ENCODE assay signal across 1 cellular context in genomic region chr2:164745012-164745797, GRCh38.
TF ChIP-seq lines count a peak whose summit lies in the region.

No MANE protein-coding gene starts in this region.

TF ChIP-seq in HepG2, 621 proteins besides CTCF, POLR2A, EP300 and RAD21:
- TF ChIP-seq MEIS1 (CRISPR knock-in tag; IDR thresholded peaks at IDR 0.05; ENCODE audit: borderline replicate concordance) (peak; percentile 29; the same call in 1 of the 2 replicates), EHMT2 (IDR thresholded peaks at IDR 0.05; ENCODE audit: borderline replicate concordance, low read depth, low read length) (peak; percentile 37; the same call in 1 of the 2 replicates), ZMYM2 (CRISPR knock-in tag; IDR thresholded peaks at IDR 0.05) (no peak), ZNF18 (CRISPR knock-in tag; IDR thresholded peaks at IDR 0.05; ENCODE audit: insufficient replicate concordance) (no peak), ZNF337 (CRISPR knock-in tag; IDR thresholded peaks at IDR 0.05; ENCODE audit: borderline replicate concordance, low read depth) (no peak), ZBTB1 (CRISPR knock-in tag; IDR thresholded peaks at IDR 0.05; ENCODE audit: borderline replicate concordance) (no peak), SYNCRIP (IDR thresholded peaks at IDR 0.05; ENCODE audit: insufficient read depth, low read depth, low read length) (no peak), FOSL1 (CRISPR knock-in tag; IDR thresholded peaks at IDR 0.05; ENCODE audit: borderline replicate concordance) (peak; percentile 46; the same call in 1 of the 2 replicates), GATAD2A (CRISPR knock-in tag; IDR thresholded peaks at IDR 0.05) (peak; percentile 26; the same call in 1 of the 2 replicates), ZNF513 (CRISPR knock-in tag; conservative IDR thresholded peaks at IDR 0.05) (no peak), SPEN (CRISPR knock-in tag; IDR thresholded peaks at IDR 0.05; ENCODE audit: low read depth) (no peak), NCOA2 (CRISPR knock-in tag; IDR thresholded peaks at IDR 0.05) (peak; percentile 50), SAP130 (CRISPR knock-in tag; IDR thresholded peaks at IDR 0.05; ENCODE audit: low read depth) (peak; percentile 27; the same call in 1 of the 2 replicates), ZNF354B (CRISPR knock-in tag; IDR thresholded peaks at IDR 0.05) (no peak), MLLT10 (CRISPR knock-in tag; IDR thresholded peaks at IDR 0.05) (no peak), AHDC1 (CRISPR knock-in tag; IDR thresholded peaks at IDR 0.05; ENCODE audit: borderline replicate concordance) (peak; percentile 16; the same call in 1 of the 2 replicates), ZNF652 (CRISPR knock-in tag; IDR thresholded peaks at IDR 0.05; ENCODE audit: borderline replicate concordance, low read depth) (peak; percentile 77; the same call in 1 of the 2 replicates), MED1 (CRISPR knock-in tag; IDR thresholded peaks at IDR 0.05) (0 out of 2 replicates have a peak, but pooled peaks have one; percentile 6), NKX3-1 (CRISPR knock-in tag; IDR thresholded peaks at IDR 0.05) (0 out of 2 replicates have a peak, but pooled peaks have one; percentile 18), ARID5B (CRISPR knock-in tag; IDR thresholded peaks at IDR 0.05) (peak; percentile 75), SRSF4 (IDR thresholded peaks at IDR 0.05; ENCODE audit: low read depth, low read length, poor library complexity, severe bottlenecking) (no peak), ZSCAN29 (CRISPR knock-in tag; conservative IDR thresholded peaks at IDR 0.05) (0 out of 2 replicates have a peak, but pooled peaks have one; percentile 23), ZNF329 (CRISPR knock-in tag; IDR thresholded peaks at IDR 0.05; ENCODE audit: low read depth) (no peak), ZNF234 (CRISPR knock-in tag; conservative IDR thresholded peaks at IDR 0.05) (no peak), ASH2L (IDR thresholded peaks at IDR 0.05; ENCODE audit: insufficient read length, low read depth, low read length) (peak; percentile 17), TCF7 (IDR thresholded peaks at IDR 0.05; ENCODE audit: low read depth) (peak; percentile 19; the same call in 1 of the 2 replicates), ZNF781 (CRISPR knock-in tag; IDR thresholded peaks at IDR 0.05; ENCODE audit: borderline replicate concordance, not compliant biosample characterization) (no peak), CHD4 (IDR thresholded peaks at IDR 0.05; ENCODE audit: borderline replicate concordance, low read length) (0 out of 2 replicates have a peak, but pooled peaks have one; percentile 24), NFIC (IDR thresholded peaks at IDR 0.05; ENCODE audit: low read length) (peak; percentile 68; the same call in 1 of the 2 replicates), SOX13 (IDR thresholded peaks at IDR 0.05) (no peak), SOX13 (CRISPR knock-in tag; conservative IDR thresholded peaks at IDR 0.05 in 1 of 2, IDR thresholded peaks at IDR 0.05 in 1 of 2) (peak in 1 of 2 experiments; percentile 10; a peak in 1 of 4 replicates), PPARG (CRISPR knock-in tag; conservative IDR thresholded peaks at IDR 0.05) (no peak)
TF ChIP-seq in HepG2: peak in this region for 17.
